ENCODE assay signal across 36 cellular contexts in genomic region chr7:54792383-54792782, GRCh38.
"Had no signal": no experiment of that assay in that cellular context is flagged by ENCODE, and none has a peak within 500 bp of the region (broad histone marks: within the 10 kb centered on the region; RNA-seq: fewer than 3 reads in every experiment).

No MANE protein-coding gene starts in this region.

- DNase-seq: Karpas-422, MG63, MM.1S, MV-4-11, NCI-H1048, NCI-H1092, NCI-H1092 treated with DMSO at 0.1 percent for 48 hours, NCI-H1105, NCI-H1105 treated with DMSO at 0.1 percent for 48 hours, NCI-H1417, NCI-H1417 treated with DMSO at 0.1 percent for 48 hours, NCI-H1436, NCI-H1436 treated with DMSO at 0.1 percent for 48 hours, NCI-H146, NCI-H1694, NCI-H1694 treated with DMSO at 0.1 percent for 48 hours, NCI-H187, NCI-H187 treated with DMSO at 0.1 percent for 48 hours, NCI-H1930, NCI-H2029, NCI-H2029 treated with DMSO at 0.1 percent for 48 hours, NCI-H2081, NCI-H2081 treated with DMSO at 0.1 percent for 48 hours, NCI-H2107, NCI-H2171, NCI-H2171 treated with DMSO at 0.1 percent for 48 hours, NCI-H2227 treated with DMSO at 0.1 percent for 48 hours, NCI-H226, NCI-H345, NCI-H446, NCI-H446 treated with DMSO at 0.1 percent for 48 hours, NCI-H510A, NCI-H510A treated with DMSO at 0.1 percent for 48 hours, NCI-H524, NCI-H524 treated with DMSO at 0.1 percent for 48 hours, NCI-H526 had no signal

- H3K9me3 ChIP-seq: MG63 had no signal

- H3K27me3 ChIP-seq: MG63 had no signal

- H3K4me3 ChIP-seq: MG63 had no signal

- H3K36me3 ChIP-seq: MG63 had no signal
